In the genomic region with DNA sequence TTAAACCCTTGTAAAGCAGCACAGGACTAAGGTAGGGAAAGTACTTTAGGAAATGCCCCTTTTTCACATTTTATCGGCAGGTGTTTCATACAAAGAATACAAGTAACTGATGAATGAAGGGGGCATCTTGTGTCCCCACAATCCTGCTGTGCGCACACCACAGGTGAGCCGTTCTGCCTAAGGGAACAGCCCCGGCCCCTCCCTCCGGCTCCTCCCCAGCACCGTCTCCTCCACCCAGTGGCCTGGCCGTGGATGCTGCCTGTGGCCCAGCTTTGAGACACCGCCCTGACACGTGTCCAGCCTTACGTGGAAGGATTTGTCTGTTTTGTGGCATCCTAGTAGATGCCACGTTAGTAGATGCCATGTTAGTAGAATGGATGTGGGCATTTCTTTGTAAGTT, we compare ENCODE assay signal across 10 cellular contexts.
"Had no signal": no experiment of that assay in that cellular context is flagged by ENCODE, and none has a peak within 500 bp of the region (broad histone marks: within the 10 kb centered on the region; RNA-seq: fewer than 3 reads in every experiment).

No MANE protein-coding gene starts in this region.

- FAIRE-seq: HTR-8/SVneo had no signal

- H2AFZ ChIP-seq: GM23248 had no signal

- ATAC-seq: HCT116 had no signal

- H3K4me3 ChIP-seq: GM23248, HAP-1 had no signal

- H3K4me2 ChIP-seq: KMS-11 had no signal

- DNase-seq: GM23248, GOT3, H7, IMR-90, Karpas-422, KBM-7 had no signal

- H3K4me1 ChIP-seq: HAP-1 had no signal

- H3K9ac ChIP-seq: GM23248, KMS-11 had no signal

- H3K9me3 ChIP-seq: HAP-1 had no signal

- H3K27ac ChIP-seq: GM23248, KMS-11 had no signal
